ENCODE assay signal across 1 cellular context in genomic region chr4:130424211-130424610, GRCh38.
TF ChIP-seq lines count a peak whose summit lies in the region.

No MANE protein-coding gene starts in this region.

TF ChIP-seq in H1, 55 proteins besides CTCF, POLR2A, EP300 and RAD21 (continued from another document):
- TF ChIP-seq SUZ12 (IDR thresholded peaks at IDR 0.05; ENCODE audit: low read length) (no peak), CHD2 (IDR thresholded peaks at IDR 0.05; ENCODE audit: low read length) (no peak), FOSL1 (IDR thresholded peaks at IDR 0.05; ENCODE audit: insufficient read depth, low read depth, low read length) (no peak), MAFK (IDR thresholded peaks at IDR 0.05; ENCODE audit: low read depth, low read length) (no peak), TAF7 (optimal IDR thresholded peaks at IDR 0.05; ENCODE audit: borderline replicate concordance, low read depth, low read length) (no peak), KDM1A (IDR thresholded peaks at IDR 0.05; ENCODE audit: borderline replicate concordance, low read length) (no peak), SIRT6 (IDR thresholded peaks at IDR 0.05; ENCODE audit: low read length) (no peak), SRF (IDR thresholded peaks at IDR 0.05; ENCODE audit: low read depth, low read length) (no peak), BACH1 (IDR thresholded peaks at IDR 0.05; ENCODE audit: low read length) (no peak), RBBP5 (IDR thresholded peaks at IDR 0.05; ENCODE audit: borderline replicate concordance, low read depth, low read length) (no peak), NRF1 (IDR thresholded peaks at IDR 0.05; ENCODE audit: low read depth, low read length) (no peak), E2F6 (IDR thresholded peaks at IDR 0.05) (no peak)
